13 cellular contexts compared by ENCODE assay signal in genomic region chr13:23469901-23470525, GRCh38. TPM values are rescaled to one million over a fixed set of nuclear protein-coding genes. Genes with fewer than 3 reads are reported as not detected.
A peak's percentile ranks its signal among the peaks of the same experiment; 100 is the strongest.
DNase-seq lines count a peak whose midpoint lies in the region; ATAC-seq, FAIRE-seq and TF ChIP-seq lines count a peak whose summit lies in the region.
"Had no signal": no experiment of that assay in that cellular context is flagged by ENCODE, and none has a peak within 500 bp of the region (broad histone marks: within the 10 kb centered on the region; RNA-seq: fewer than 3 reads in every experiment).

No MANE protein-coding gene starts in this region.

- H3K27ac ChIP-seq in mesendoderm (ENCODE audit: low read depth, low read length): no peak overlapping the region
- H3K27ac ChIP-seq in RWPE1: no peak overlapping the region

- ATAC-seq in HG02610 (IDR thresholded peaks at IDR 0.05; ENCODE audit: unreplicated experiment) (peak; percentile 55), HG03139 (IDR thresholded peaks at IDR 0.05; ENCODE audit: unreplicated experiment) (no peak)

- no peak overlapping the region for H4K5ac ChIP-seq in mesendoderm (ENCODE audit: low read length)

- H3K79me1 ChIP-seq in mesendoderm (ENCODE audit: low read length): no peaks in the 10 kb centered on the region

- H2AK5ac ChIP-seq in mesendoderm (ENCODE audit: low read length): no peak overlapping the region

- no peak overlapping the region for H2BK120ac ChIP-seq in mesendoderm (ENCODE audit: low read depth, low read length)

- TF ChIP-seq CTCF in AG09319 (IDR thresholded peaks at IDR 0.05; ENCODE audit: low read depth, low read length) (no peak), bronchial epithelial cell (IDR thresholded peaks at IDR 0.05; ENCODE audit: insufficient read depth, low read length, severe bottlenecking) (no peak), RWPE1 (conservative IDR thresholded peaks at IDR 0.05; ENCODE audit: low read depth) (no peak)

- WGBS in mesendoderm (ENCODE audit: extremely low coverage, insufficient coverage, low lambda C conversion rate): no CpG with 5 or more reads among the region's 11 CpGs

- DNase-seq in AG09319 (ENCODE audit: extremely low read depth, low read depth) (peak; percentile 70), bronchial epithelial cell (ENCODE audit: low read depth) (no peak), mesendoderm (peak; percentile 76), NOMO-1 treated with dmso at 0.1 percent for 144 hours (lab: John Stamatoyannopoulos, UW; ENCODE audit: unreplicated experiment) (no peak), RWPE1 (ENCODE audit: low spot score) (no peak), medulla oblongata (ENCODE audit: extremely low spot score) (no peak)
- DNase-seq: activated naive CD4-positive, alpha-beta T cell treated with anti-CD3 and anti-CD28 coated beads, Interleukin-2, amount 10 ng/mL, durations not matched to agents 7 days and 5 days; AML-193; effector CD4-positive, alpha-beta T cell; GF-D8; naive B cell had no signal

- H3K36me3 ChIP-seq in bronchial epithelial cell (ENCODE audit: control insufficient read depth, insufficient read depth, low read length) (no peaks in the 10 kb centered on the region), mesendoderm (ENCODE audit: control insufficient read depth, insufficient read depth, low read length) (no peaks in the 10 kb centered on the region)

- POLR2A ChIA-PET in RWPE1 (lab: Yijun Ruan, JAX; ENCODE audit: low non-redundant PET): no interaction called here

- no peak overlapping the region for H3K18ac ChIP-seq in mesendoderm (ENCODE audit: low read length)

- no peak overlapping the region for H4K8ac ChIP-seq in mesendoderm (ENCODE audit: low read depth, low read length)

- H3K4me2 ChIP-seq in mesendoderm (ENCODE audit: low read length): no peak overlapping the region

- no peak overlapping the region for H2BK5ac ChIP-seq in mesendoderm (ENCODE audit: low read length)

- CTCF ChIA-PET in RWPE1 (lab: Yijun Ruan, JAX): no interaction called here

- H3K4ac ChIP-seq in mesendoderm (ENCODE audit: low read depth, low read length): no peak overlapping the region

- peak; percentile 28 for FAIRE-seq in bronchial epithelial cell (lab: Jason Lieb, UNC)

- no peak overlapping the region for H3K23ac ChIP-seq in mesendoderm (ENCODE audit: low read length)

- H3K79me2 ChIP-seq in mesendoderm (ENCODE audit: control insufficient read depth, insufficient read depth, low read length): no peaks in the 10 kb centered on the region

- no peak overlapping the region for H2BK15ac ChIP-seq in mesendoderm (replicated peaks; ENCODE audit: low read depth)

- H3K4me1 ChIP-seq in mesendoderm (ENCODE audit: control insufficient read depth, low read depth, low read length): peaks cover 3% of the 10 kb centered on the region

- no peak overlapping the region for H3K56ac ChIP-seq in mesendoderm (ENCODE audit: low read length)

- H3K27me3 ChIP-seq in bronchial epithelial cell (ENCODE audit: control insufficient read depth, insufficient read depth, low read length) (no peaks in the 10 kb centered on the region), mesendoderm (ENCODE audit: insufficient read depth, low read length, poor library complexity) (no peaks in the 10 kb centered on the region)

- no peak overlapping the region for H3K9ac ChIP-seq in mesendoderm (ENCODE audit: low read length)

- H3K4me3 ChIP-seq in bronchial epithelial cell (ENCODE audit: low read depth, low read length) (no peak overlapping the region), mesendoderm (ENCODE audit: low read length) (no peak overlapping the region)

RNA-seq across cellular contexts. Expression of gene SACS, which starts 36.5 kb away (rescaled TPM):
- 10.4 and 26.3 TPM in 2 replicates for total RNA-seq in bronchial epithelial cell
- 19.6 TPM for polyA plus RNA-seq in mesendoderm (2013, experiment 1 of 2)
- polyA plus RNA-seq in mesendoderm (2013, experiment 2 of 2): 18.0 TPM

Comparison
In these comparisons a context has a peak if more than half of its experiments do, and no peak if none do; other contexts are left out.
1. DNase-seq: peak in AG09319 (single experiment) and mesendoderm (single experiment); none in bronchial epithelial cell (single experiment), NOMO-1 treated with dmso at 0.1 percent for 144 hours (single experiment), RWPE1 (single experiment) and medulla oblongata (single experiment).